In genomic region chr10:86688398-86688921, GRCh38 we compare ENCODE assay signal across 8 cellular contexts. TPM values are rescaled to one million over a fixed set of nuclear protein-coding genes. Genes with fewer than 3 reads are reported as not detected.
DNase-seq lines count a peak whose midpoint lies in the region; ATAC-seq and TF ChIP-seq lines count a peak whose summit lies in the region.

No MANE protein-coding gene starts in this region.

- no peak overlapping the region for H2BK5ac ChIP-seq in neuronal stem cell (ENCODE audit: low read length)

- no peak overlapping the region for H3K4ac ChIP-seq in neuronal stem cell (ENCODE audit: low read length)

- H3K4me3 Mint-ChIP-seq in CD4-positive, alpha-beta memory T cell = peak overlapping the region in 2 of 8 donors; percentile 27 to 48
- H3K4me3 Mint-ChIP-seq in activated T-cell treated with anti-CD3 and anti-CD28 coated beads, Interleukin-2, amount 50 U/mL, for 4 hours = no peak overlapping the region
- H3K4me3 Mint-ChIP-seq in type B pancreatic cell = no peak overlapping the region

- H2BK120ac ChIP-seq in neuronal stem cell (ENCODE audit: low read depth, low read length) = no peak overlapping the region

- H3K27ac ChIP-seq in CD4-positive, alpha-beta memory T cell (ENCODE audit: low read depth, low read length) = no peak overlapping the region
- H3K27ac ChIP-seq in OCI-LY3 (ENCODE audit: low read length) (no peak overlapping the region), neuronal stem cell (replicated peaks; ENCODE audit: low read length) (no peak overlapping the region)

- no peak overlapping the region for H2BK15ac ChIP-seq in neuronal stem cell (ENCODE audit: low read length)

- peak overlapping the region; percentile 64 for H3K4me2 ChIP-seq in OCI-LY3 (ENCODE audit: low read length)
- no peak overlapping the region for H3K4me2 ChIP-seq in neuronal stem cell (ENCODE audit: insufficient read depth, low read length, poor library complexity, severe bottlenecking)

- peak overlapping the region in 1 of 7 donors; percentile 6 for H3K27ac Mint-ChIP-seq in CD4-positive, alpha-beta memory T cell
- H3K27ac Mint-ChIP-seq in type B pancreatic cell = no peak overlapping the region

- CTCF ChIA-PET in CD4-positive, alpha-beta memory T cell (lab: Charles Lee; ENCODE audit: partially characterized antibody) = interaction anchor here (0.7 to 3.4 kb wide), 12 partner anchors 11 to 288 kb away, joined by 3 to 22 read pairs (median 4); no protein-coding TSS in a partner anchor

- peaks cover 0 to 9% (median 5%) of the 10 kb centered on the region in 4 donors for H3K4me1 Mint-ChIP-seq in CD4-positive, alpha-beta memory T cell
- no peaks in the 10 kb centered on the region for H3K4me1 Mint-ChIP-seq in activated T-cell treated with anti-CD3 and anti-CD28 coated beads, Interleukin-2, amount 50 U/mL, for 4 hours (ENCODE audit: low read depth)
- peaks cover 21% of the 10 kb centered on the region for H3K4me1 Mint-ChIP-seq in type B pancreatic cell (ENCODE audit: unreplicated experiment)

- POLR2A ChIA-PET in CD4-positive, alpha-beta memory T cell (lab: Charles Lee; ENCODE audit: partially characterized antibody) = no interaction called here

- H3K27me3 Mint-ChIP-seq in CD4-positive, alpha-beta memory T cell = peaks cover 3 to 4% of the 10 kb centered on the region in 2 donors
- H3K27me3 Mint-ChIP-seq in activated T-cell treated with anti-CD3 and anti-CD28 coated beads, Interleukin-2, amount 50 U/mL, for 4 hours (ENCODE audit: low read depth) = peaks cover 6% of the 10 kb centered on the region
- no peaks in the 10 kb centered on the region for H3K27me3 Mint-ChIP-seq in type B pancreatic cell

- H4K91ac ChIP-seq in neuronal stem cell (ENCODE audit: low read depth, low read length, poor library complexity) = no peak overlapping the region

- no peak overlapping the region for H3K23ac ChIP-seq in neuronal stem cell (ENCODE audit: low read depth, low read length, poor library complexity)

- H3K36me3 Mint-ChIP-seq in CD4-positive, alpha-beta memory T cell = no peaks in the 10 kb centered on the region
- no peaks in the 10 kb centered on the region for H3K36me3 Mint-ChIP-seq in activated T-cell treated with anti-CD3 and anti-CD28 coated beads, Interleukin-2, amount 50 U/mL, for 4 hours (ENCODE audit: insufficient read depth)
- H3K36me3 Mint-ChIP-seq in type B pancreatic cell = no peaks in the 10 kb centered on the region

- H3K9ac ChIP-seq in OCI-LY3 (ENCODE audit: low read length) (0 out of 2 replicates have a peak overlapping the region, but pooled peaks have one; percentile 30), neuronal stem cell (ENCODE audit: low read depth, low read length, poor library complexity) (no peak overlapping the region)

- ATAC-seq in HG03432 (IDR thresholded peaks at IDR 0.05; ENCODE audit: unreplicated experiment) = peak; percentile 75
- peak; percentile 82 to 84 for ATAC-seq in activated T-cell treated with anti-CD3 and anti-CD28 coated beads, Interleukin-2, amount 50 U/mL, for 4 hours

- no peaks in the 10 kb centered on the region for H3K36me3 ChIP-seq in CD4-positive, alpha-beta memory T cell (ENCODE audit: insufficient read depth, low read length)
- H3K36me3 ChIP-seq in OCI-LY3 (replicated peaks; ENCODE audit: low read depth, low read length) = no peaks in the 10 kb centered on the region
- no peaks in the 10 kb centered on the region for H3K36me3 ChIP-seq in neuronal stem cell (replicated peaks in 1 of 2; ENCODE audit: control insufficient read depth in 2 of 2, insufficient read depth in 2 of 2, low read length in 2 of 2)

- no peaks in the 10 kb centered on the region for H3K4me1 ChIP-seq in CD4-positive, alpha-beta memory T cell (ENCODE audit: insufficient read depth, low read length)
- 0 out of 2 replicates have a peak, but pooled peaks cover 5% of the 10 kb centered on the region for H3K4me1 ChIP-seq in OCI-LY3 (ENCODE audit: low read length)
- peaks cover 15 to 19% of the 10 kb centered on the region in 2 donors for H3K4me1 ChIP-seq in neuronal stem cell (ENCODE audit: control insufficient read depth in 2 of 2, insufficient read depth in 1 of 2, low read depth in 1 of 2, low read length in 2 of 2)

- H2AK5ac ChIP-seq in neuronal stem cell (ENCODE audit: low read depth, low read length) = no peak overlapping the region

- no peak overlapping the region for H3K4me3 ChIP-seq in CD4-positive, alpha-beta memory T cell (ENCODE audit: low read length in 2 of 2)
- peak overlapping the region; percentile 53 for H3K4me3 ChIP-seq in OCI-LY3 (ENCODE audit: low read length)
- H3K4me3 ChIP-seq in neuronal stem cell (ENCODE audit: low read length in 2 of 2) = no peak overlapping the region

- peaks cover 2% of the 10 kb centered on the region for H3K79me1 ChIP-seq in neuronal stem cell (ENCODE audit: low read depth, low read length)

- no peaks in the 10 kb centered on the region for H3K79me2 ChIP-seq in OCI-LY3 (ENCODE audit: low read length)

- intact Hi-C loops in CD4-positive, alpha-beta memory T cell (cut with micrococcal nuclease) = loop anchor here (1.0 kb wide), 3 partner anchors 23 to 251 kb away; no protein-coding TSS in a partner anchor

- DNase-seq in CD4-positive, alpha-beta memory T cell = peak; percentile 48 to 55 (median 54)
- DNase-seq in GM19240 (ENCODE audit: insufficient read length, low spot score) = peak; percentile 88
- DNase-seq in activated T-cell treated with anti-CD3 and anti-CD28 coated beads, Interleukin-2, amount 50 U/mL, for 4 hours = peak; percentile 32
- peak; percentile 81 for DNase-seq in fibroblast of peridontal ligament (ENCODE audit: extremely low read depth)
- peak; percentile 54 for DNase-seq in neuronal stem cell (ENCODE audit: low spot score)
- DNase-seq in type B pancreatic cell (ENCODE audit: extremely low spot score, unreplicated experiment) = no peak

- no peak overlapping the region for H3K14ac ChIP-seq in neuronal stem cell (ENCODE audit: low read length)

- no peak overlapping the region for H4K8ac ChIP-seq in neuronal stem cell (ENCODE audit: low read depth, low read length)

- no peaks in the 10 kb centered on the region for H3K9me3 ChIP-seq in CD4-positive, alpha-beta memory T cell (ENCODE audit: control insufficient read depth in 1 of 2, low read length in 2 of 2)
- no peaks in the 10 kb centered on the region for H3K9me3 ChIP-seq in OCI-LY3 (ENCODE audit: insufficient read depth, low read length)
- H3K9me3 ChIP-seq in neuronal stem cell (replicated peaks in 1 of 2; ENCODE audit: control insufficient read depth in 2 of 2, insufficient read depth in 1 of 2, low read depth in 1 of 2, low read length in 2 of 2) = no peaks in the 10 kb centered on the region

- peak; percentile 63 for TF ChIP-seq CTCF in OCI-LY3 (IDR thresholded peaks at IDR 0.05; ENCODE audit: low read depth, low read length)
- TF ChIP-seq CTCF in type B pancreatic cell (conservative IDR thresholded peaks at IDR 0.05) = peak; percentile 86

- H3K27me3 ChIP-seq in CD4-positive, alpha-beta memory T cell (ENCODE audit: insufficient read depth, low read length) = no peaks in the 10 kb centered on the region
- H3K27me3 ChIP-seq in OCI-LY3 (ENCODE audit: low read depth, low read length) (peaks cover 4% of the 10 kb centered on the region; the same call in 1 of the 2 replicates), neuronal stem cell (ENCODE audit: control insufficient read depth in 3 of 3, insufficient read depth in 3 of 3, low read depth in 1 of 3, low read length in 3 of 3) (peaks cover 0 to 13% (median 0%) of the 10 kb centered on the region in 3 experiments)

- no peak overlapping the region for H3K18ac ChIP-seq in neuronal stem cell (ENCODE audit: low read length)

- H2BK12ac ChIP-seq in neuronal stem cell (ENCODE audit: low read length) = no peak overlapping the region

- H2AFZ ChIP-seq in OCI-LY3 (ENCODE audit: low read depth, low read length) (peak overlapping the region; percentile 83), neuronal stem cell (ENCODE audit: low read length) (no peak overlapping the region)

- H4K20me1 ChIP-seq in OCI-LY3 (ENCODE audit: insufficient read depth, low read length) = no peaks in the 10 kb centered on the region

- no CpG with 5 or more reads among the region's 8 CpGs for WGBS in neuronal stem cell (ENCODE audit: extremely low coverage in 2 of 2, insufficient read length in 2 of 2, insufficient replicate concordance in 1 of 2), 2 donors

- H3K9me3 Mint-ChIP-seq in CD4-positive, alpha-beta memory T cell = no peaks in the 10 kb centered on the region
- no peaks in the 10 kb centered on the region for H3K9me3 Mint-ChIP-seq in activated T-cell treated with anti-CD3 and anti-CD28 coated beads, Interleukin-2, amount 50 U/mL, for 4 hours
- H3K9me3 Mint-ChIP-seq in type B pancreatic cell = no peaks in the 10 kb centered on the region

RNA-seq across cellular contexts. Expression of gene LDB3, which starts 20.1 kb away (rescaled TPM):
- under 1 TPM in 1 of 2 experiments, not detected in 1; 0.08 TPM for total RNA-seq in CD4-positive, alpha-beta memory T cell
- not detected for polyA plus RNA-seq in CD4-positive, alpha-beta memory T cell
- total RNA-seq in activated T-cell treated with anti-CD3 and anti-CD28 coated beads, Interleukin-2, amount 50 U/mL, for 4 hours = under 1 TPM in 2 of 3 donors, not detected in 1; 0.03 to 0.24 TPM
- 0.08 TPM for polyA plus RNA-seq in neuronal stem cell (2013, experiment 1 of 2)
- polyA plus RNA-seq in neuronal stem cell (2013, experiment 2 of 2) = 0.11 TPM
- total RNA-seq in type B pancreatic cell (ENCODE audit: low replicate concordance) = 0.14 and 0.85 TPM in 2 replicates

RNA-seq across cellular contexts. Expression of gene OPN4, which starts 34.1 kb away (rescaled TPM):
- not detected for total RNA-seq in CD4-positive, alpha-beta memory T cell
- not detected for polyA plus RNA-seq in CD4-positive, alpha-beta memory T cell
- not detected for total RNA-seq in activated T-cell treated with anti-CD3 and anti-CD28 coated beads, Interleukin-2, amount 50 U/mL, for 4 hours
- polyA plus RNA-seq in neuronal stem cell (2013, experiment 1 of 2) = not detected
- not detected for polyA plus RNA-seq in neuronal stem cell (2013, experiment 2 of 2)
- not detected in 2 replicates for total RNA-seq in type B pancreatic cell (ENCODE audit: low replicate concordance)
